ENCODE assay signal across 25 cellular contexts in the genomic region with DNA sequence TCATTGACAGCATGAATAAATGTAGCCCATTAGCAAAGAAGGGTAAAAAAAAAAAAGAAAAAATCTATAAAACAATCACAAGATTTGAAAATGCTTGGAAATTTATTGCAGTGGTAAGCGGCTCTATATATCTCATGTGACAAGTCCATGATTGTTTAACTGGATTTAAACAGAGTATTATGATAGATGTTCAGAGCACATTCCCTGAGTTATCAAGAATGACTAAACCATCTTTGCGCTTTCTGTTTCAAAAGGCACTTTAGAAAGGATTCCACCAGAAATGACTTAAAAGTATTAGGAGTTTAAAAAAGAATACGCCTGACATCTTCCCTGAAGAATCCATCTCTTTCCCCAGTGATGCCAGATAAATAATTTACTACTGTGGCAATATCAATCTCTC.
"Had no signal": no experiment of that assay in that cellular context is flagged by ENCODE, and none has a peak within 500 bp of the region (broad histone marks: within the 10 kb centered on the region; RNA-seq: fewer than 3 reads in every experiment).

No MANE protein-coding gene starts in this region.

- H3K27ac Mint-ChIP-seq: activated B cell treated with CpG ODN at 0.5 μM for 24 hours; activated CD8-positive, alpha-beta T cell treated with anti-CD3 and anti-CD28 coated beads for 36 hours; activated naive CD8-positive, alpha-beta T cell treated with anti-CD3 and anti-CD28 coated beads for 36 hours; activated T-cell treated with anti-CD3 and anti-CD28 coated beads, Interleukin-2, amount 50 U/mL, for 72 hours; naive B cell; nephron progenitor cell; progenitor cell of endocrine pancreas; stimulated activated effector memory CD8-positive, alpha-beta T cell treated with anti-CD3 and anti-CD28 coated beads, Interleukin-12 subunit alpha, Interleukin-12 subunit beta, amount 100 ng/mL, for 72 hours; stimulated activated naive CD8-positive, alpha-beta T cell treated with anti-CD3 and anti-CD28 coated beads, Interleukin-15, Interleukin-2, amounts not matched to agents 100 ng/mL and 50 ng/mL, for 24 hours; T-cell had no signal

- H3K36me3 Mint-ChIP-seq: activated naive CD8-positive, alpha-beta T cell treated with anti-CD3 and anti-CD28 coated beads for 36 hours; naive B cell; stimulated activated effector memory CD8-positive, alpha-beta T cell treated with anti-CD3 and anti-CD28 coated beads, Interleukin-12 subunit alpha, Interleukin-12 subunit beta, amount 100 ng/mL, for 72 hours; T-cell had no signal

- H3K36me3 ChIP-seq: heart left ventricle, left lung, lower lobe of right lung, neutrophil, ovary, right lobe of liver, thoracic aorta had no signal

- H3K4me3 Mint-ChIP-seq: activated B cell treated with CpG ODN at 0.5 μM for 24 hours; activated CD8-positive, alpha-beta T cell treated with anti-CD3 and anti-CD28 coated beads for 36 hours; activated naive CD8-positive, alpha-beta T cell treated with anti-CD3 and anti-CD28 coated beads for 36 hours; activated T-cell treated with anti-CD3 and anti-CD28 coated beads, Interleukin-2, amount 50 U/mL, for 72 hours; naive B cell; nephron progenitor cell; stimulated activated effector memory CD8-positive, alpha-beta T cell treated with anti-CD3 and anti-CD28 coated beads, Interleukin-12 subunit alpha, Interleukin-12 subunit beta, amount 100 ng/mL, for 72 hours; stimulated activated naive CD8-positive, alpha-beta T cell treated with anti-CD3 and anti-CD28 coated beads, Interleukin-15, Interleukin-2, amounts not matched to agents 100 ng/mL and 50 ng/mL, for 24 hours; T-cell had no signal

- H3K27me3 ChIP-seq: heart left ventricle, left lung, neutrophil, ovary, right lobe of liver had no signal

- FAIRE-seq: urothelium cell line had no signal

- H3K27ac ChIP-seq: heart left ventricle, left lung, lower lobe of right lung, neutrophil, ovary, right lobe of liver, skin epidermis, thoracic aorta had no signal

- H3K4me3 ChIP-seq: heart left ventricle, left lung, lower lobe of right lung, ovary, right lobe of liver, skin epidermis, thoracic aorta had no signal

- H3K4me1 Mint-ChIP-seq: activated B cell treated with CpG ODN at 0.5 μM for 24 hours; activated naive CD8-positive, alpha-beta T cell treated with anti-CD3 and anti-CD28 coated beads for 36 hours; naive B cell; nephron progenitor cell; stimulated activated effector memory CD8-positive, alpha-beta T cell treated with anti-CD3 and anti-CD28 coated beads, Interleukin-12 subunit alpha, Interleukin-12 subunit beta, amount 100 ng/mL, for 72 hours; T-cell had no signal

- ATAC-seq: activated CD8-positive, alpha-beta T cell treated with anti-CD3 and anti-CD28 coated beads for 36 hours; activated T-cell treated with anti-CD3 and anti-CD28 coated beads, Interleukin-2, amount 50 U/mL, for 72 hours; esophagus mucosa; heart left ventricle; left lung; lower lobe of right lung; right lobe of liver; stimulated activated effector memory CD8-positive, alpha-beta T cell treated with anti-CD3 and anti-CD28 coated beads, Interleukin-12 subunit alpha, Interleukin-12 subunit beta, amount 100 ng/mL, for 72 hours; T-cell had no signal

- H3K9me3 Mint-ChIP-seq: activated B cell treated with CpG ODN at 0.5 μM for 24 hours; activated CD8-positive, alpha-beta T cell treated with anti-CD3 and anti-CD28 coated beads for 36 hours; activated naive CD8-positive, alpha-beta T cell treated with anti-CD3 and anti-CD28 coated beads for 36 hours; activated T-cell treated with anti-CD3 and anti-CD28 coated beads, Interleukin-2, amount 50 U/mL, for 72 hours; naive B cell; nephron progenitor cell; stimulated activated effector memory CD8-positive, alpha-beta T cell treated with anti-CD3 and anti-CD28 coated beads, Interleukin-12 subunit alpha, Interleukin-12 subunit beta, amount 100 ng/mL, for 72 hours; stimulated activated naive CD8-positive, alpha-beta T cell treated with anti-CD3 and anti-CD28 coated beads, Interleukin-15, Interleukin-2, amounts not matched to agents 100 ng/mL and 50 ng/mL, for 24 hours; T-cell had no signal

- H3K9me3 ChIP-seq: heart left ventricle, left lung, lower lobe of right lung, neutrophil, ovary, right lobe of liver, thoracic aorta had no signal

- DNase-seq: activated B cell treated with CpG ODN at 0.5 μM for 24 hours; activated CD4-positive, alpha-beta T cell treated with anti-CD3 and anti-CD28 coated beads, Interleukin-2, amount 50 U/mL, for 1 hour; activated CD8-positive, alpha-beta T cell treated with anti-CD3 and anti-CD28 coated beads for 36 hours; activated effector memory CD4-positive, alpha-beta T cell treated with Interleukin-2 at 50 U/mL for 16 hours; activated naive CD4-positive, alpha-beta T cell treated with Interleukin-2 at 50 U/mL for 16 hours; activated naive CD8-positive, alpha-beta T cell treated with anti-CD3 and anti-CD28 coated beads for 36 hours; activated T-cell treated with anti-CD3 and anti-CD28 coated beads, Interleukin-2, amount 50 U/mL, for 72 hours; caudate nucleus; heart left ventricle; left lung; lower lobe of right lung; naive B cell; nephron progenitor cell; ovary; right lobe of liver; stimulated activated CD4-positive, alpha-beta T cell treated with anti-CD3 and anti-CD28 coated beads, Interleukin-4, amount 100 ng/mL, for 24 hours; T-cell had no signal

- H3K27me3 Mint-ChIP-seq: activated B cell treated with CpG ODN at 0.5 μM for 24 hours; progenitor cell of endocrine pancreas; stimulated activated naive CD8-positive, alpha-beta T cell treated with anti-CD3 and anti-CD28 coated beads, Interleukin-15, Interleukin-2, amounts not matched to agents 100 ng/mL and 50 ng/mL, for 24 hours had no signal

- H3K4me1 ChIP-seq: heart left ventricle, left lung, lower lobe of right lung, right lobe of liver had no signal
